ENCODE assay signal across 11 cellular contexts in the genomic region with DNA sequence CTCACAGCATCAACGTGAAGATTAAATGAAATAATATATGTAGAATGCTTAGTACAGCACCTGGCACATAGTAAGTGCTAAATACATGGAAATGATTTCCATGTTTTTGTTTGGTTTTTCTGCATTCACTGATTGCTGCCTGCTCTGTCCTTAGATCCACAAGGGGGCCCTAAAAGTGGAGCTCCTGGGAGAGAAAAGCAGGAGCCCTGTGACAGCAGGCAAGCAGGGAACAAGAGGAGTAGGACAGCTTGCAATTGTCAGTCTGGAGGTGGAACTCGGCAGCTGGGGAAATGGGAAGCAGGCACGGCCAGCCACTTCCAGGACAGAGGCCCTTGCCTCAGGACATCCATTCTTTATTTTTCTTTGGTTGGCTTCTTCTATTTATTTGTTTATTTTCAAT.
A peak's percentile ranks its signal among the peaks of the same experiment; 100 is the strongest.
DNase-seq lines count a peak whose midpoint lies in the region; ATAC-seq and TF ChIP-seq lines count a peak whose summit lies in the region.
"Had no signal": no experiment of that assay in that cellular context is flagged by ENCODE, and none has a peak within 500 bp of the region (broad histone marks: within the 10 kb centered on the region; RNA-seq: fewer than 3 reads in every experiment).

No MANE protein-coding gene starts in this region.

- H3K36me3 Mint-ChIP-seq in nephron progenitor cell (ENCODE audit: low read depth) = no peaks in the 10 kb centered on the region

- no peak for ATAC-seq in HG02623 (IDR thresholded peaks at IDR 0.05; ENCODE audit: unreplicated experiment)
- ATAC-seq in GM19035 (IDR thresholded peaks at IDR 0.05; ENCODE audit: unreplicated experiment) = no peak

- peaks cover 3% of the 10 kb centered on the region for H3K27me3 Mint-ChIP-seq in nephron progenitor cell (ENCODE audit: low read depth, poor library complexity)

- peak; percentile 19 for TF ChIP-seq CTCF in nephron progenitor cell (IDR thresholded peaks at IDR 0.05)

- no peak overlapping the region for H3K4me3 Mint-ChIP-seq in nephron progenitor cell

- H3K9me3 Mint-ChIP-seq in nephron progenitor cell = peaks cover 6% of the 10 kb centered on the region

- H3K27ac Mint-ChIP-seq in nephron progenitor cell = no peak overlapping the region

- DNase-seq in EH (ENCODE audit: low read depth) (peak; percentile 48), NCI-H82 treated with DMSO at 0.1 percent for 48 hours (lab: John Stamatoyannopoulos, UW; ENCODE audit: unreplicated experiment) (peak; percentile 1), fibroblast of gingiva (ENCODE audit: low read depth) (peak; percentile 24), nephron progenitor cell (peak; percentile 12), NCI-H1048 (lab: John Stamatoyannopoulos, UW) (no peak), germinal center (ENCODE audit: low spot score) (no peak)
- DNase-seq: activated CD4-positive, alpha-beta T cell treated with anti-CD3 and anti-CD28 coated beads for 4 hours; colonic mucosa; NCI-H2029 had no signal

- H3K4me1 Mint-ChIP-seq in nephron progenitor cell = peaks cover 18% of the 10 kb centered on the region

Comparison
In these comparisons a context has a peak if more than half of its experiments do, and no peak if none do; other contexts are left out.
1. DNase-seq: peak in EH (single experiment), NCI-H82 treated with DMSO at 0.1 percent for 48 hours (single experiment), fibroblast of gingiva (single experiment) and nephron progenitor cell (single experiment); none in NCI-H1048 (single experiment) and germinal center (single experiment).